Comparison of ENCODE assay signal across 24 cellular contexts in genomic region chr20:25218492-25218891, GRCh38.
"Had no signal": no experiment of that assay in that cellular context is flagged by ENCODE, and none has a peak within 500 bp of the region (broad histone marks: within the 10 kb centered on the region; RNA-seq: fewer than 3 reads in every experiment).

No MANE protein-coding gene starts in this region.

- H3K27ac Mint-ChIP-seq: activated CD4-positive, alpha-beta memory T cell treated with anti-CD3 and anti-CD28 coated beads, Interleukin-2, amount 10 ng/mL, durations not matched to agents 7 days and 5 days; activated CD4-positive, alpha-beta T cell treated with anti-CD3 and anti-CD28 coated beads, Interleukin-2, amount 10 ng/mL, durations not matched to agents 7 days and 5 days; T-cell had no signal

- H3K27me3 ChIP-seq: Peyer's patch had no signal

- H3K27me3 Mint-ChIP-seq: activated CD4-positive, alpha-beta memory T cell treated with anti-CD3 and anti-CD28 coated beads, Interleukin-2, amount 10 ng/mL, durations not matched to agents 7 days and 5 days; activated CD4-positive, alpha-beta T cell treated with anti-CD3 and anti-CD28 coated beads, Interleukin-2, amount 10 ng/mL, durations not matched to agents 7 days and 5 days; brain; central memory CD8-positive, alpha-beta T cell; T-cell had no signal

- H3K27ac ChIP-seq: KMS-11, Peyer's patch, SK-N-MC had no signal

- H3K4me3 ChIP-seq: Peyer's patch, SK-N-MC had no signal

- H3K9me3 ChIP-seq: Peyer's patch had no signal

- H3K4me2 ChIP-seq: KMS-11 had no signal

- DNase-seq: activated CD4-positive, alpha-beta memory T cell treated with anti-CD3 and anti-CD28 coated beads, Interleukin-2, amount 10 ng/mL, durations not matched to agents 7 days and 5 days; activated CD4-positive, alpha-beta T cell treated with anti-CD3 and anti-CD28 coated beads, Interleukin-2, amount 10 ng/mL, durations not matched to agents 7 days and 5 days; activated CD4-positive, CD25-positive, alpha-beta regulatory T cell; activated naive CD4-positive, alpha-beta T cell treated with Interleukin-2 at 50 U/mL for 16 hours; activated T-cell treated with anti-CD3 and anti-CD28 coated beads for 4 hours; amygdala; NCI-H1092 treated with DMSO at 0.1 percent for 48 hours; NCI-H1417 treated with DMSO at 0.1 percent for 48 hours; NCI-H1694 treated with DMSO at 0.1 percent for 48 hours; NCI-H2029 treated with DMSO at 0.1 percent for 48 hours; NCI-H510A treated with DMSO at 0.1 percent for 48 hours; NCI-H69; NK-92 treated with Interleukin-12 subunit alpha and Interleukin-12 subunit beta, amount 100 ng/mL, for 24 hours; OCI-M1; Peyer's patch; SHP77 treated with DMSO at 0.1 percent for 48 hours; T-cell; T-helper 2 cell; T1000 had no signal

- H3K9me3 Mint-ChIP-seq: activated CD4-positive, alpha-beta memory T cell treated with anti-CD3 and anti-CD28 coated beads, Interleukin-2, amount 10 ng/mL, durations not matched to agents 7 days and 5 days; activated CD4-positive, alpha-beta T cell treated with anti-CD3 and anti-CD28 coated beads, Interleukin-2, amount 10 ng/mL, durations not matched to agents 7 days and 5 days; activated naive CD4-positive, alpha-beta T cell treated with anti-CD3 and anti-CD28 coated beads, Interleukin-2, amount 50 U/mL, for 72 hours; brain; central memory CD8-positive, alpha-beta T cell; T-cell had no signal

- H3K4me1 ChIP-seq: Peyer's patch had no signal

- H3K4me3 Mint-ChIP-seq: activated CD4-positive, alpha-beta memory T cell treated with anti-CD3 and anti-CD28 coated beads, Interleukin-2, amount 10 ng/mL, durations not matched to agents 7 days and 5 days; activated CD4-positive, alpha-beta T cell treated with anti-CD3 and anti-CD28 coated beads, Interleukin-2, amount 10 ng/mL, durations not matched to agents 7 days and 5 days; brain; central memory CD8-positive, alpha-beta T cell; T-cell had no signal

- H3K36me3 Mint-ChIP-seq: activated naive CD4-positive, alpha-beta T cell treated with anti-CD3 and anti-CD28 coated beads, Interleukin-2, amount 50 U/mL, for 72 hours had no signal

- H3K4me1 Mint-ChIP-seq: central memory CD8-positive, alpha-beta T cell; T-cell had no signal

- H3K9ac ChIP-seq: KMS-11 had no signal
